In genomic region chr7:26813426-26813825, GRCh38 we compare ENCODE assay signal across 1 cellular context.
TF ChIP-seq lines count a peak whose summit lies in the region.

No MANE protein-coding gene starts in this region.

TF ChIP-seq in IMR-90, 13 proteins besides CTCF, POLR2A, EP300 and RAD21:
- TF ChIP-seq BHLHE40 (IDR thresholded peaks at IDR 0.05; ENCODE audit: low read depth, low read length) (no peak), FOS (IDR thresholded peaks at IDR 0.05; ENCODE audit: low read depth, low read length) (no peak), SMC3 (IDR thresholded peaks at IDR 0.05; ENCODE audit: low read depth, low read length) (no peak), CEBPB (IDR thresholded peaks at IDR 0.05; ENCODE audit: low read depth, low read length) (no peak), MXI1 (IDR thresholded peaks at IDR 0.05; ENCODE audit: borderline replicate concordance, low read depth, low read length) (no peak), USF2 (IDR thresholded peaks at IDR 0.05; ENCODE audit: low read depth, low read length) (no peak)
